ENCODE assay signal across 8 cellular contexts in the genomic region with DNA sequence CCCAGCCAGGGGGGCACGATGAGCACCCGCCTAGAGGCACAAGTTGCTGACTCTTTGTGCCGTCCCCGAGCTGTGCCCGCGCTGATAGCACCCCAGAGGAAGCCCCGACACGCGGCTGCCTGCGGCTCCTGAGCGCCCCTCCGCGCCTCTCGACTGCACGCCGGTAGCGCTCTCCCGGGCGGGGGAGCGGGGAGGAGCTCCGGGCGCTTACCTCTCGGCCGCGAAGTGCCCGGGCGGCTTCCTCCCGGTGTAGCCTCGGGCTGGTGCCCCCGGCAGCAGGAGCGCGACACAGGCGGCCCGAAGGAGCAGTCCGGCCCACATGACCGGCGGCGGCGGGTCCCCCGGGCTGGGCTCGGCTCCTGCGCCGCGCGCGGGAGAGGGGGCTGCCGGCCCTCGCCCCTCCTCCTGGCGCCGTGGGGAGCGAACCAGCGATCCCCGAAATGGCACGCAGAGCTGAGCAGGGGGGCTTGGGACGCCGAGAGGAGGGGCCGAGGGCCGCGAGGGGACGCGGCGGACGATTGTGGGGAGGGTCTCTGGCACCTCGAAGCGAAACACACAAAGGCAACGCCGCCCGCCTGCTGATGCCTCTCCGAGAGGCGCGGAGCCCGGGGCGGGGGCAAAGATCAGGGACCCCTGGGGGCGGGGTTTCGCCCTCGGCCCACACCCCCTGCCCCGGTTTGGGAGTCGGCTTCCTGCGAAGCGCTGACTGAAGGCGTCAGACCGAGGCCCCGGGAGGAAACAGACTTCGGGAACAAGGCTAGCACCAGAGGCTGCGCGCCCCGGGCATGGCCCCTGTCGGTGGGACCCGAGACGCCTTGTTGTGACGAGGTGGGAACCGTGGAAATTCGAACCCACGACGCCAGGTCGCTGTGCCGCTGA. TPM values are rescaled to one million over a fixed set of nuclear protein-coding genes. Genes with fewer than 3 reads are reported as not detected.
A peak's percentile ranks its signal among the peaks of the same experiment; 100 is the strongest.
DNase-seq lines count a peak whose midpoint lies in the region; ATAC-seq and TF ChIP-seq lines count a peak whose summit lies in the region.

A gene with protein sequence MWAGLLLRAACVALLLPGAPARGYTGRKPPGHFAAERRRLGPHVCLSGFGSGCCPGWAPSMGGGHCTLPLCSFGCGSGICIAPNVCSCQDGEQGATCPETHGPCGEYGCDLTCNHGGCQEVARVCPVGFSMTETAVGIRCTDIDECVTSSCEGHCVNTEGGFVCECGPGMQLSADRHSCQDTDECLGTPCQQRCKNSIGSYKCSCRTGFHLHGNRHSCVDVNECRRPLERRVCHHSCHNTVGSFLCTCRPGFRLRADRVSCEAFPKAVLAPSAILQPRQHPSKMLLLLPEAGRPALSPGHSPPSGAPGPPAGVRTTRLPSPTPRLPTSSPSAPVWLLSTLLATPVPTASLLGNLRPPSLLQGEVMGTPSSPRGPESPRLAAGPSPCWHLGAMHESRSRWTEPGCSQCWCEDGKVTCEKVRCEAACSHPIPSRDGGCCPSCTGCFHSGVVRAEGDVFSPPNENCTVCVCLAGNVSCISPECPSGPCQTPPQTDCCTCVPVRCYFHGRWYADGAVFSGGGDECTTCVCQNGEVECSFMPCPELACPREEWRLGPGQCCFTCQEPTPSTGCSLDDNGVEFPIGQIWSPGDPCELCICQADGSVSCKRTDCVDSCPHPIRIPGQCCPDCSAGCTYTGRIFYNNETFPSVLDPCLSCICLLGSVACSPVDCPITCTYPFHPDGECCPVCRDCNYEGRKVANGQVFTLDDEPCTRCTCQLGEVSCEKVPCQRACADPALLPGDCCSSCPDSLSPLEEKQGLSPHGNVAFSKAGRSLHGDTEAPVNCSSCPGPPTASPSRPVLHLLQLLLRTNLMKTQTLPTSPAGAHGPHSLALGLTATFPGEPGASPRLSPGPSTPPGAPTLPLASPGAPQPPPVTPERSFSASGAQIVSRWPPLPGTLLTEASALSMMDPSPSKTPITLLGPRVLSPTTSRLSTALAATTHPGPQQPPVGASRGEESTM (minus strand): TSS at position 600 of the 879 bp plus-strand sequence. CDS start 279 bp downstream, at position 321.

- peaks cover 24% of the 10 kb centered on the region for H3K4me1 Mint-ChIP-seq in type B pancreatic cell (ENCODE audit: unreplicated experiment)

- peak within 1 kb of the TSS; percentile 90 for H3K4me3 Mint-ChIP-seq in type B pancreatic cell

- H3K79me2 ChIP-seq in OCI-LY1 (ENCODE audit: insufficient read depth, low read length) (no peaks in the 10 kb centered on the region), osteoblast (ENCODE audit: insufficient read depth, low read length) (no peaks in the 10 kb centered on the region)

- H3K4me3 ChIP-seq in OCI-LY1 (ENCODE audit: low read depth, low read length, poor library complexity, severe bottlenecking) (peak within 1 kb of the TSS; percentile 57), fibroblast of the aortic adventitia (ENCODE audit: low read depth, low read length) (peak within 1 kb of the TSS; percentile 72), osteoblast (ENCODE audit: insufficient read depth, low read length) (peak within 1 kb of the TSS; percentile 74)

- no peaks in the 10 kb centered on the region for H4K20me1 ChIP-seq in OCI-LY1 (ENCODE audit: insufficient read depth, low read length)
- peaks cover 3% of the 10 kb centered on the region for H4K20me1 ChIP-seq in osteoblast (ENCODE audit: insufficient read depth, low read length)

- H3K27ac ChIP-seq in C4-2B (peak within 1 kb of the TSS; percentile 50), OCI-LY1 (ENCODE audit: low read depth, low read length, poor library complexity, severe bottlenecking) (no peak within 1 kb of the TSS), osteoblast (ENCODE audit: low read depth, low read length) (peak within 1 kb of the TSS; percentile 59)

- no peaks in the 10 kb centered on the region for H3K9me3 ChIP-seq in OCI-LY1 (ENCODE audit: low read length)
- H3K9me3 ChIP-seq in osteoblast (ENCODE audit: low read depth, low read length), result no peaks in the 10 kb centered on the region

- peak; percentile 69 for DNase-seq in GM19240 (ENCODE audit: insufficient read length, low spot score)
- DNase-seq in activated T-helper 1 cell treated with Interleukin-2 at 50 U/mL for 16 hours (ENCODE audit: low read depth), result peak; percentile 33
- peak; percentile 43 for DNase-seq in fibroblast of the aortic adventitia (ENCODE audit: low read depth)
- peak; percentile 96 for DNase-seq in osteoblast (ENCODE audit: insufficient read length, low spot score, missing footprints)
- DNase-seq in type B pancreatic cell (ENCODE audit: extremely low spot score, unreplicated experiment), result peak; percentile 78

- H3F3A ChIP-seq in OCI-LY1 (ENCODE audit: insufficient read depth, low read length), result no peaks in the 10 kb centered on the region

- H3K4me2 ChIP-seq in OCI-LY1 (ENCODE audit: low read length) (peak within 1 kb of the TSS; percentile 70), osteoblast (ENCODE audit: insufficient read depth, low read length) (peak within 1 kb of the TSS; percentile 92)

- peak within 1 kb of the TSS; percentile 74 for H3K27ac Mint-ChIP-seq in type B pancreatic cell

- H3K4me1 ChIP-seq in OCI-LY1 (ENCODE audit: insufficient read depth, low read length, severe bottlenecking) (peaks cover 16% of the 10 kb centered on the region), osteoblast (ENCODE audit: insufficient read depth, low read length) (peaks cover 45% of the 10 kb centered on the region)

- peaks cover 5% of the 10 kb centered on the region; the same call in 1 of the 2 replicates for H3K27me3 ChIP-seq in OCI-LY1 (ENCODE audit: insufficient read depth, low read length)
- no peaks in the 10 kb centered on the region for H3K27me3 ChIP-seq in osteoblast (ENCODE audit: insufficient read depth, low read length)

- H3K36me3 Mint-ChIP-seq in type B pancreatic cell, result peaks cover 18% of the 10 kb centered on the region

- no peak within 1 kb of the TSS for H2AFZ ChIP-seq in OCI-LY1 (ENCODE audit: low read length)
- no peak within 1 kb of the TSS for H2AFZ ChIP-seq in osteoblast (ENCODE audit: low read length)

- peaks cover 28% of the 10 kb centered on the region for H3K36me3 ChIP-seq in OCI-LY1 (ENCODE audit: insufficient read depth, low read length)
- H3K36me3 ChIP-seq in osteoblast (ENCODE audit: insufficient read depth, low read length), result peaks cover 7% of the 10 kb centered on the region

- H3K9me2 ChIP-seq in OCI-LY1 (ENCODE audit: low read depth, low read length), result no peaks in the 10 kb centered on the region

- H3K9me3 Mint-ChIP-seq in type B pancreatic cell, result no peaks in the 10 kb centered on the region

- H3K9ac ChIP-seq in OCI-LY1 (ENCODE audit: low read length), result peak within 1 kb of the TSS; percentile 58

- TF ChIP-seq CTCF in C4-2B (conservative IDR thresholded peaks at IDR 0.05) (no peak; the same call in 1 of the 2 replicates), OCI-LY1 (IDR thresholded peaks at IDR 0.05; ENCODE audit: low read length) (peak; percentile 33; the same call in 1 of the 2 replicates), fibroblast of the aortic adventitia (IDR thresholded peaks at IDR 0.05; ENCODE audit: insufficient read depth, low read length) (peak; percentile 42), osteoblast (IDR thresholded peaks at IDR 0.05; ENCODE audit: extremely low read depth, low read depth, low read length) (no peak), type B pancreatic cell (conservative IDR thresholded peaks at IDR 0.05) (peak; percentile 39)

- peak; percentile 81 for ATAC-seq in HG03520 (IDR thresholded peaks at IDR 0.05; ENCODE audit: unreplicated experiment)

- peaks cover 17% of the 10 kb centered on the region for H3K27me3 Mint-ChIP-seq in type B pancreatic cell

RNA-seq across cellular contexts. Expression of the gene that starts here (rescaled TPM):
- total RNA-seq in fibroblast of the aortic adventitia (ENCODE audit: low replicate concordance), result 7.4 and 13.9 TPM in 2 replicates
- 4.7 and 6.2 TPM in 2 replicates for total RNA-seq in osteoblast
- total RNA-seq in type B pancreatic cell (ENCODE audit: low replicate concordance), result 5.4 and 20.0 TPM in 2 replicates

Comparison
In these comparisons a context has a peak if more than half of its experiments do, and no peak if none do; other contexts are left out.
1. CTCF ChIP-seq: peak in OCI-LY1 (single experiment), fibroblast of the aortic adventitia (single experiment) and type B pancreatic cell (single experiment); none in C4-2B (single experiment) and osteoblast (single experiment).
2. DNase-seq: peak in every context shown above with its lines; median percentile 96 in osteoblast; 78 in type B pancreatic cell; 69 in GM19240; 43 in fibroblast of the aortic adventitia; 33 in activated T-helper 1 cell treated with Interleukin-2 at 50 U/mL for 16 hours.
3. Peak in every context shown above with its lines, with median percentiles within 50 percentile points of each other: H3K4me3 ChIP-seq.